ENCODE assay signal across 25 cellular contexts in the genomic region with DNA sequence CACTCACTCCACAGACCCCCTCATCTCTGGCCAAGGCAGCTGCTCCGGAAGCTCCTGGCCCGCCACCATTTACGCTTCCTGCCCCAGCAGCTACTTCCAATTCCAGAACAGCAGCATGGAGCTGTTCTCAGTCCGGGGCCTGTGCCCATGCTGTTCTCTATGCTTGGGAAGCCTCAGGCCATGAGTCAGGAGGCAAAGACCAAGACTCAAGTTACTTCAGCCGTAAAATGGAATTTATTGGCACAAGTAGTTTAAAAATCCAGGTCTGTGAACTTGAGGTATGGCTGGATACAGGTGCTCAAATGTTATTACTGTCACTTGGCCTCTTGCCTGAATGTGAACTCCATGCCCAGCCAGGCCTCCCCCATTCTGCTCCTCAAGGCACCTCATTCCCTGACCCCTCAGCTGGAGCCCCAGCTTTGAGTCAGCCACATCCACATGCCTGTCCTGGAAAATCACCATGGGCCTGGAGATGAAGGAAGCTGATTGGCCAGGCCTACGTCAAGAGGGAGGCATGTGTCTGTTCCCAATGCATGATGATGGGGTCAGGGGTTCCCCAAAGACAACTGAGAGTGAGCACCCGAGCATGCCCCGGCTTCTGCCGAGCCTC. TPM values are rescaled to one million over a fixed set of nuclear protein-coding genes. Genes with fewer than 3 reads are reported as not detected.
"Had no signal": no experiment of that assay in that cellular context is flagged by ENCODE, and none has a peak within 500 bp of the region (broad histone marks: within the 10 kb centered on the region; RNA-seq: fewer than 3 reads in every experiment).

No MANE protein-coding gene starts in this region.

- DNase-seq: activated B cell treated with CpG ODN at 0.5 μM for 24 hours; activated CD4-positive, alpha-beta T cell treated with anti-CD3 and anti-CD28 coated beads for 48 hours; activated CD8-positive, alpha-beta memory T cell treated with anti-CD3 and anti-CD28 coated beads, Interleukin-2, amount 50 U/mL, for 4 hours; activated CD8-positive, alpha-beta T cell treated with anti-CD3 and anti-CD28 coated beads for 36 hours; activated effector memory CD4-positive, alpha-beta T cell treated with anti-CD3 and anti-CD28 coated beads, Interleukin-2, amount 50 U/mL, for 16 hours; activated T-cell treated with anti-CD3 and anti-CD28 coated beads, Interleukin-2, amount 50 U/mL, for 48 hours; brain microvascular endothelial cell; effector CD8-positive, alpha-beta T cell; heart right ventricle; left lung; mammary epithelial cell; mucosa of descending colon; naive thymus-derived CD4-positive, alpha-beta T cell; posterior cingulate gyrus; stimulated activated CD4-positive, alpha-beta T cell treated with anti-CD3 and anti-CD28 coated beads, Interleukin-4, amount 100 ng/mL, for 24 hours; stimulated activated naive CD4-positive, alpha-beta T cell; transverse colon had no signal

- H3K4me1 Mint-ChIP-seq: activated B cell treated with CpG ODN at 0.5 μM for 24 hours; activated naive CD4-positive, alpha-beta T cell treated with anti-CD3 and anti-CD28 coated beads, Interleukin-2, amount 50 U/mL, for 24 hours had no signal

- H3K9me3 ChIP-seq: heart right ventricle, left lung, mucosa of descending colon, neutrophil, right atrium auricular region, transverse colon, vagina had no signal

- H3K27ac Mint-ChIP-seq: activated B cell treated with CpG ODN at 0.5 μM for 24 hours; activated CD8-positive, alpha-beta T cell treated with anti-CD3 and anti-CD28 coated beads for 36 hours; T-helper 2 cell treated with Interferon-gamma antibody and Interleukin-4, amounts not matched to agents 5 μg/mL and 100 μg/mL, for 36 hours had no signal

- H3K9me3 Mint-ChIP-seq: activated B cell treated with CpG ODN at 0.5 μM for 24 hours; activated CD8-positive, alpha-beta T cell treated with anti-CD3 and anti-CD28 coated beads for 36 hours; activated naive CD4-positive, alpha-beta T cell treated with anti-CD3 and anti-CD28 coated beads, Interleukin-2, amount 50 U/mL, for 24 hours; central memory CD8-positive, alpha-beta T cell; T-helper 2 cell treated with Interferon-gamma antibody and Interleukin-4, amounts not matched to agents 5 μg/mL and 100 μg/mL, for 36 hours had no signal

- H3K4me3 ChIP-seq: heart right ventricle, left lung, mucosa of descending colon, right atrium auricular region, skin epidermis, transverse colon, vagina had no signal

- H3K4me3 Mint-ChIP-seq: activated B cell treated with CpG ODN at 0.5 μM for 24 hours; activated CD8-positive, alpha-beta T cell treated with anti-CD3 and anti-CD28 coated beads for 36 hours; activated naive CD4-positive, alpha-beta T cell treated with anti-CD3 and anti-CD28 coated beads, Interleukin-2, amount 50 U/mL, for 24 hours; central memory CD8-positive, alpha-beta T cell; naive thymus-derived CD4-positive, alpha-beta T cell; T-helper 2 cell treated with Interferon-gamma antibody and Interleukin-4, amounts not matched to agents 5 μg/mL and 100 μg/mL, for 36 hours had no signal

- H3K36me3 Mint-ChIP-seq: activated naive CD4-positive, alpha-beta T cell treated with anti-CD3 and anti-CD28 coated beads, Interleukin-2, amount 50 U/mL, for 24 hours; naive thymus-derived CD4-positive, alpha-beta T cell had no signal

- H3K4me1 ChIP-seq: heart right ventricle, left lung, right atrium auricular region, transverse colon had no signal

- H3K36me3 ChIP-seq: brain microvascular endothelial cell, heart right ventricle, left lung, neutrophil, right atrium auricular region, transverse colon, vagina had no signal

- ATAC-seq: activated CD8-positive, alpha-beta T cell treated with anti-CD3 and anti-CD28 coated beads for 36 hours; heart right ventricle; left lung; mucosa of descending colon; naive thymus-derived CD4-positive, alpha-beta T cell had no signal

- H3K27ac ChIP-seq: brain microvascular endothelial cell, heart right ventricle, left lung, neutrophil, right atrium auricular region, skin epidermis, transverse colon, vagina had no signal

- H3K27me3 ChIP-seq: right atrium auricular region, vagina had no signal

RNA-seq across cellular contexts. Expression of gene CACNA2D2, which starts 31.4 kb away (rescaled TPM):
- total RNA-seq: endothelial cell of umbilical vein had no signal
